Comparison of ENCODE assay signal across 8 cellular contexts in genomic region chr15:38085931-38086562, GRCh38.
DNase-seq lines count a peak whose midpoint lies in the region; ATAC-seq, FAIRE-seq and TF ChIP-seq lines count a peak whose summit lies in the region.

No MANE protein-coding gene starts in this region.

- peak; percentile 38 for ATAC-seq in GM18517 (IDR thresholded peaks at IDR 0.05; ENCODE audit: unreplicated experiment)
- peak; percentile 28 for ATAC-seq in HG02852 (IDR thresholded peaks at IDR 0.05; ENCODE audit: unreplicated experiment)
- ATAC-seq in sciatic nerve, result peak; percentile 23
- ATAC-seq in gastrocnemius medialis, result no peak

- H3K4me3 Mint-ChIP-seq in astrocyte (ENCODE audit: unreplicated experiment), result peak overlapping the region; percentile 20

- no peak overlapping the region for H2AFZ ChIP-seq in astrocyte (ENCODE audit: low read depth, low read length)

- no peaks in the 10 kb centered on the region for H3K36me3 Mint-ChIP-seq in astrocyte (ENCODE audit: low read depth, unreplicated experiment)

- DNase-seq in astrocyte (ENCODE audit: low read depth) (peak; percentile 89), sciatic nerve (ENCODE audit: low spot score) (no peak), NCI-H1417 treated with DMSO at 0.1 percent for 48 hours (lab: John Stamatoyannopoulos, UW) (no peak), dorsolateral prefrontal cortex (no peak), gastrocnemius medialis (no peak), hepatic stellate cell (ENCODE audit: low spot score) (no peak)

- no peaks in the 10 kb centered on the region for H3K9me3 Mint-ChIP-seq in astrocyte (ENCODE audit: unreplicated experiment)

- no peak for TF ChIP-seq CTCF in astrocyte (IDR thresholded peaks at IDR 0.05; ENCODE audit: insufficient read depth, low read depth, low read length)
- no peak for TF ChIP-seq CTCF in dorsolateral prefrontal cortex (IDR thresholded peaks at IDR 0.05 in 54 of 56, conservative IDR thresholded peaks at IDR 0.05 in 2 of 56; ENCODE audit: low read depth in 1 of 56, partially characterized antibody in 56 of 56)
- no peak for TF ChIP-seq CTCF in gastrocnemius medialis (IDR thresholded peaks at IDR 0.05 in 4 of 5, conservative IDR thresholded peaks at IDR 0.05 in 1 of 5)

- H3K4me1 ChIP-seq in astrocyte (ENCODE audit: insufficient read depth, low read length), result peaks cover 19% of the 10 kb centered on the region
- H3K4me1 ChIP-seq in gastrocnemius medialis, result no peaks in the 10 kb centered on the region

- intact Hi-C loops in sciatic nerve (cut with DNase I), result no loop called here
- intact Hi-C loops in dorsolateral prefrontal cortex (cut with DNase I), result loop anchor here in 1 of 2 donors (5.0 kb wide), 1 partner anchor 46 kb away; no protein-coding TSS in a partner anchor
- intact Hi-C loops in gastrocnemius medialis (cut with DNase I; ENCODE audit: low total_unique reads), result no loop called here

- no peaks in the 10 kb centered on the region for H3K79me2 ChIP-seq in astrocyte (ENCODE audit: insufficient read depth, low read length)

- peaks cover 39% of the 10 kb centered on the region for H3K4me1 Mint-ChIP-seq in astrocyte (ENCODE audit: low read depth, unreplicated experiment)

- H3K4me3 ChIP-seq in astrocyte (ENCODE audit: insufficient read depth, low read depth, low read length), result no peak overlapping the region
- H3K4me3 ChIP-seq in dorsolateral prefrontal cortex, result no peak overlapping the region
- H3K4me3 ChIP-seq in gastrocnemius medialis, result no peak overlapping the region

- H3K9me3 ChIP-seq in astrocyte (ENCODE audit: insufficient read depth, low read depth, low read length), result no peaks in the 10 kb centered on the region
- H3K9me3 ChIP-seq in gastrocnemius medialis, result no peaks in the 10 kb centered on the region

- no peak overlapping the region for H3K27ac ChIP-seq in astrocyte (ENCODE audit: low read depth, low read length)
- H3K27ac ChIP-seq in dorsolateral prefrontal cortex, result peak overlapping the region in 14 of 59 donors; percentile 1 to 61 (median 20)
- no peak overlapping the region for H3K27ac ChIP-seq in gastrocnemius medialis

- H3K27me3 ChIP-seq in astrocyte (ENCODE audit: insufficient read depth, low read length), result no peaks in the 10 kb centered on the region
- H3K27me3 ChIP-seq in dorsolateral prefrontal cortex, result no peaks in the 10 kb centered on the region
- H3K27me3 ChIP-seq in gastrocnemius medialis, result no peaks in the 10 kb centered on the region

- no peak overlapping the region for H3K9ac ChIP-seq in astrocyte (ENCODE audit: low read length)

- peak; percentile 96 for FAIRE-seq in astrocyte (lab: Jason Lieb, UNC)

- H3K4me2 ChIP-seq in astrocyte (ENCODE audit: low read length), result peak overlapping the region; percentile 22

- H3K36me3 ChIP-seq in astrocyte (ENCODE audit: insufficient read depth, low read length) (no peaks in the 10 kb centered on the region), gastrocnemius medialis (no peaks in the 10 kb centered on the region)

- in situ Hi-C loops in gastrocnemius medialis (cut with MboI; ENCODE audit: low sequenced_read_pairs in 4 of 4), result no loop called here

- H4K20me1 ChIP-seq in astrocyte (ENCODE audit: insufficient read depth, low read length), result no peaks in the 10 kb centered on the region

- TF ChIP-seq POLR2A in gastrocnemius medialis (IDR thresholded peaks at IDR 0.05), result no peak

- H3K27me3 Mint-ChIP-seq in astrocyte (ENCODE audit: low read depth, unreplicated experiment), result no peaks in the 10 kb centered on the region

- H3K27ac Mint-ChIP-seq in astrocyte (ENCODE audit: unreplicated experiment), result peak overlapping the region; percentile 90

Comparison
In these comparisons a context has a peak if more than half of its experiments do, and no peak if none do; other contexts are left out.
1. ATAC-seq: peak in GM18517 (single experiment), HG02852 (single experiment) and sciatic nerve (single experiment); none in gastrocnemius medialis (0 of 2).